Comparison of ENCODE assay signal across 8 cellular contexts in the genomic region with DNA sequence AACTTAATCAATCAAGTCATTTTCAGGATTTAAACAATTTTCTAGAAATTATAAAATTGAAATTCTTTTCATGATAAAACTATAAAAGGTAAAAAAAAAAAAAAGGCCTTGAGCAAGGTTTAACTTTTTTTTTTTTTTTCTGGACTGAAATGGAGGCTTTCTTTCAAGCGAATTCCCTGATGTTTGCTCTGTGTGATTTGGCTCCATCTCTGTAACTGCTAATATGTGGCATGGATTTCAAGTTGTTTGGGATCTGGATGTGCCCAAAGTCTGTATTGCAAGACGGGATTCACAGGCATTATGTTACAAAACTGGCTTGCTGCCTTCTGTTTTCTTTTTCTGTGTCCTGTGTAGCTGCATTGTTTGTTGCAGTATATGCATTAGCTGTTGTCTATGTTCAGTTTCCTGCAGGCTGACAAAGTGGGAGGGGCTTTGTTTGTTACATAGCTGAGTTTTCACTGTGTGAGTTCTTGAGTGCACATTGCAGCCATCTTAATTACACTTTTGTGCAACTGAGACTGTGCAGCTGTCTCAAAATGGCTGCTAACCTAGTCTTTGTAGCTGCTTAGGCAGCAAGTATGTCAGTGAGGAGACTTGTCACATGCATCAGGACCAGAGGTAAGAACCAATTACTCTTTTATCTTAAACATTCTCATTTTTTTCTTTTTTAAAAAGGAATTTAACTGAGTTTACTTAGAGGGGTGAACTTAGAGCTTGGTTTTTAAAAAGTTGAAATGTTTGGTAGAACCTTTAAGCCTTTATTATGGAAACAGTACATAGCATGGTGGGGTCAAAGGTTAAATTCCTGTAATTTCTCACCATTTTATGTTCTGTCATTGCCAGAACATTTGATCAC. TPM values are rescaled to one million over a fixed set of nuclear protein-coding genes. Genes with fewer than 3 reads are reported as not detected.
DNase-seq lines count a peak whose midpoint lies in the region; ATAC-seq and TF ChIP-seq lines count a peak whose summit lies in the region.

No MANE protein-coding gene starts in this region.

- H3K4me3 ChIP-seq in GM23248 (peak overlapping the region; percentile 26; the same call in 1 of the 2 replicates), left ventricle myocardium inferior (peak overlapping the region; percentile 61), psoas muscle (peak overlapping the region; percentile 52)

- in situ Hi-C loops in GM23248 (cut with MboI), result no loop called here

- no peaks in the 10 kb centered on the region for H4K20me1 ChIP-seq in GM23248 (ENCODE audit: insufficient read depth)

- H3K27me3 ChIP-seq in GM23248 (replicated peaks; ENCODE audit: insufficient read depth) (no peaks in the 10 kb centered on the region), left ventricle myocardium inferior (ENCODE audit: low read depth) (no peaks in the 10 kb centered on the region), psoas muscle (ENCODE audit: insufficient read depth in 3 of 3, low read length in 2 of 3) (no peaks in the 10 kb centered on the region)

- peaks cover 10% of the 10 kb centered on the region; the same call in 1 of the 2 replicates for H3F3A ChIP-seq in GM23248 (ENCODE audit: insufficient read depth)

- H3K4me1 ChIP-seq in GM23248 (ENCODE audit: insufficient read depth) (peaks cover 8% of the 10 kb centered on the region), left ventricle myocardium inferior (peaks cover 51% of the 10 kb centered on the region), psoas muscle (peaks cover 3% of the 10 kb centered on the region)

- DNase-seq in GM04504 (ENCODE audit: low read depth), result peak; percentile 71
- DNase-seq in GM23248, result peak; percentile 77
- peak; percentile 78 to 87 for DNase-seq in Kasumi-1 (lab: John Stamatoyannopoulos, UW)
- peak; percentile 58 for DNase-seq in SHP77 treated with DMSO at 0.1 percent for 48 hours (lab: John Stamatoyannopoulos, UW)
- peak; percentile 97 for DNase-seq in amniotic epithelial cell (ENCODE audit: low read depth)
- DNase-seq in left ventricle myocardium inferior, result no peak
- DNase-seq in psoas muscle, result no peak
- DNase-seq in NK-92 treated with Interleukin-12 subunit alpha and Interleukin-12 subunit beta, amount 100 ng/mL, for 24 hours (lab: John Stamatoyannopoulos, UW), result no peak

- H3K79me2 ChIP-seq in GM23248 (ENCODE audit: insufficient read depth), result peaks cover 100% of the 10 kb centered on the region

- peak; percentile 90 to 97 (median 96) for ATAC-seq in psoas muscle

- no peaks in the 10 kb centered on the region for H3K9me2 ChIP-seq in GM23248 (ENCODE audit: insufficient read depth)

- peak overlapping the region; percentile 65 for H3K4me2 ChIP-seq in GM23248 (ENCODE audit: unreplicated experiment)

- 10 to 14% methylated on average over 2 of the region's 2 CpGs for WGBS in GM23248 (ENCODE audit: low coverage in 1 of 2, low lambda C conversion rate in 2 of 2, missing lambda C conversion rate in 2 of 2), 2 experiments
- 0 to 4% (median 2%) methylated on average over 2 of the region's 2 CpGs for WGBS in psoas muscle, 3 donors

- peak overlapping the region; percentile 66 for H3K9ac ChIP-seq in GM23248

- H2AFZ ChIP-seq in GM23248, result peak overlapping the region; percentile 51

- no peaks in the 10 kb centered on the region for H3K9me3 ChIP-seq in GM23248 (ENCODE audit: low read depth)
- H3K9me3 ChIP-seq in left ventricle myocardium inferior (replicated peaks), result peaks cover 29% of the 10 kb centered on the region
- peaks cover 9% of the 10 kb centered on the region for H3K9me3 ChIP-seq in psoas muscle

- H3K27ac ChIP-seq in GM23248 (peak overlapping the region; percentile 44), left ventricle myocardium inferior (replicated peaks) (peak overlapping the region; percentile 85), psoas muscle (peak overlapping the region; percentile 48)

- intact Hi-C loops in left ventricle myocardium inferior (cut with micrococcal nuclease), result no loop called here
- intact Hi-C loops in psoas muscle (cut with DNase I), result loop anchor here in 1 of 2 donors (10.0 kb wide), 1 partner anchor 170 kb away; no protein-coding TSS in a partner anchor

- H3K36me3 ChIP-seq in GM23248 (ENCODE audit: low read depth), result peaks cover 2% of the 10 kb centered on the region; the same call in 1 of the 2 replicates
- H3K36me3 ChIP-seq in left ventricle myocardium inferior, result peaks cover 12% of the 10 kb centered on the region
- H3K36me3 ChIP-seq in psoas muscle (ENCODE audit: insufficient read depth in 1 of 2, low read depth in 1 of 2), result no peaks in the 10 kb centered on the region

- no peak for TF ChIP-seq CTCF in left ventricle myocardium inferior (IDR thresholded peaks at IDR 0.05; ENCODE audit: borderline replicate concordance)
- TF ChIP-seq CTCF in psoas muscle (IDR thresholded peaks at IDR 0.05), result no peak

RNA-seq across cellular contexts. Expression of a gene that starts 19.5 kb away (rescaled TPM):
- total RNA-seq in GM23248 (2014; rRNA removed; shearing (Covaris generic)), result 14.3 and 17.7 TPM in 2 replicates
- polyA plus RNA-seq in GM23248 (2016; fragmentation: Nextera tagmentation; extraction: Ambion mirVana), result 24.3 and 24.9 TPM in 2 replicates
- 64.3 TPM for total RNA-seq in left ventricle myocardium inferior
- 10 to 100 TPM; 28.5 to 56.3 (median 37.9) TPM for total RNA-seq in psoas muscle
- polyA plus RNA-seq in psoas muscle, result 10 to 100 TPM in 1 of 3 donors, 1 to 10 TPM in 2; 3.9 to 13.4 (median 5.8) TPM

Comparison
In these comparisons a context has a peak if more than half of its experiments do, and no peak if none do; other contexts are left out.
1. DNase-seq: peak in GM04504 (single experiment), GM23248 (single experiment), Kasumi-1 (2 of 2), SHP77 treated with DMSO at 0.1 percent for 48 hours (single experiment) and amniotic epithelial cell (single experiment); none in left ventricle myocardium inferior (single experiment), psoas muscle (0 of 2) and NK-92 treated with Interleukin-12 subunit alpha and Interleukin-12 subunit beta, amount 100 ng/mL, for 24 hours (single experiment).
2. Peak in every context shown above with its lines, with median percentiles within 50 percentile points of each other: H3K27ac ChIP-seq and H3K4me3 ChIP-seq.